17 cellular contexts compared by ENCODE assay signal in genomic region chr4:7721984-7722551, GRCh38.
DNase-seq lines count a peak whose midpoint lies in the region; ATAC-seq and TF ChIP-seq lines count a peak whose summit lies in the region.
"Had no signal": no experiment of that assay in that cellular context is flagged by ENCODE, and none has a peak within 500 bp of the region (broad histone marks: within the 10 kb centered on the region; RNA-seq: fewer than 3 reads in every experiment).

No MANE protein-coding gene starts in this region.

- H3K27me3 ChIP-seq in BLaER1 treated with 17β-estradiol and CSF1 and Interleukin-3, amounts not matched to agents 10 nM and 100 nM, result no peaks in the 10 kb centered on the region

- intact Hi-C loops in lower leg skin (cut with DNase I; ENCODE audit: low total_unique reads), result no loop called here

- H3K4me2 ChIP-seq in BLaER1 treated with 17β-estradiol and CSF1 and Interleukin-3, amounts not matched to agents 10 nM and 100 nM, result peak overlapping the region; percentile 13 to 81 (median 41); a peak in 18 of 22 replicates

- no peak overlapping the region for H3K4me3 ChIP-seq in BLaER1 treated with 17β-estradiol and CSF1 and Interleukin-3, amounts not matched to agents 10 nM and 100 nM
- no peak overlapping the region for H3K4me3 ChIP-seq in lower leg skin (ENCODE audit: low read depth, poor library complexity, severe bottlenecking)
- H3K4me3 ChIP-seq: tibial artery had no signal

- peaks cover 21 to 34% (median 28%) of the 10 kb centered on the region in 10 experiments for H3K4me1 ChIP-seq in BLaER1 treated with 17β-estradiol and CSF1 and Interleukin-3, amounts not matched to agents 10 nM and 100 nM

- H3K27ac ChIP-seq in BLaER1 treated with 17β-estradiol and CSF1 and Interleukin-3, amounts not matched to agents 10 nM and 100 nM, result no peak overlapping the region
- H3K27ac ChIP-seq: tibial artery had no signal

- no peak overlapping the region for H3K9ac ChIP-seq in BLaER1 treated with 17β-estradiol and CSF1 and Interleukin-3, amounts not matched to agents 10 nM and 100 nM

- peaks cover 0 to 11% (median 0%) of the 10 kb centered on the region in 11 experiments; a peak in 2 of 22 replicates for H3K36me3 ChIP-seq in BLaER1 treated with 17β-estradiol and CSF1 and Interleukin-3, amounts not matched to agents 10 nM and 100 nM
- H3K36me3 ChIP-seq: tibial artery had no signal

- peak; percentile 18; the same call in 1 of the 2 replicates for TF ChIP-seq CTCF in GM12874 (IDR thresholded peaks at IDR 0.05; ENCODE audit: insufficient read depth, low read depth, low read length)
- TF ChIP-seq CTCF in lower leg skin (IDR thresholded peaks at IDR 0.05), result no peak

- H4K20me1 ChIP-seq in BLaER1 treated with 17β-estradiol and CSF1 and Interleukin-3, amounts not matched to agents 10 nM and 100 nM, result peaks cover 0 to 5% (median 0%) of the 10 kb centered on the region in 11 experiments; a peak in 1 of 22 replicates

- no peak for ATAC-seq in HG02840 (IDR thresholded peaks at IDR 0.05; ENCODE audit: low FRiP score, unreplicated experiment)
- ATAC-seq: natural killer cell treated with Interleukin-12 subunit alpha and Interleukin-12 subunit beta and Interleukin-15 and Interleukin-18, amount 100 ng/mL, for 72 hours had no signal

- DNase-seq in RPMI8226 (peak; percentile 15), hepatic stellate cell (ENCODE audit: low spot score) (peak; percentile 70), lower leg skin (ENCODE audit: low spot score in 2 of 2) (no peak), hippocampal formation (lab: John Stamatoyannopoulos, UW) (no peak), cortex of kidney (lab: John Stamatoyannopoulos, UW) (no peak)
- DNase-seq: activated B cell treated with CpG ODN at 0.5 μM for 24 hours; activated effector memory CD4-positive, alpha-beta T cell treated with anti-CD3 and anti-CD28 coated beads, Interleukin-2, amount 50 U/mL, for 16 hours; DMS153; islet precursor cell; Karpas-422; NCI-H2171 treated with DMSO at 0.1 percent for 48 hours; SIG-M5; tibial artery had no signal

- no peak for TF ChIP-seq POLR2A in lower leg skin (IDR thresholded peaks at IDR 0.05)

- 76 to 82% methylated on average over 13 of the region's 13 CpGs for WGBS in lower leg skin, 2 donors

- 0 out of 22 replicates have a peak, but pooled peaks cover 0 to 4% (median 0%) of the 10 kb centered on the region in 11 experiments for H3K9me3 ChIP-seq in BLaER1 treated with 17β-estradiol and CSF1 and Interleukin-3, amounts not matched to agents 10 nM and 100 nM (replicated peaks in 1 of 11)
- H3K9me3 ChIP-seq: tibial artery had no signal

Comparison
In these comparisons a context has a peak if more than half of its experiments do, and no peak if none do; other contexts are left out.
1. DNase-seq: peak in RPMI8226 (single experiment) and hepatic stellate cell (single experiment); none in lower leg skin (0 of 2), hippocampal formation (0 of 2) and cortex of kidney (single experiment).